8 cellular contexts compared by ENCODE assay signal in the genomic region with DNA sequence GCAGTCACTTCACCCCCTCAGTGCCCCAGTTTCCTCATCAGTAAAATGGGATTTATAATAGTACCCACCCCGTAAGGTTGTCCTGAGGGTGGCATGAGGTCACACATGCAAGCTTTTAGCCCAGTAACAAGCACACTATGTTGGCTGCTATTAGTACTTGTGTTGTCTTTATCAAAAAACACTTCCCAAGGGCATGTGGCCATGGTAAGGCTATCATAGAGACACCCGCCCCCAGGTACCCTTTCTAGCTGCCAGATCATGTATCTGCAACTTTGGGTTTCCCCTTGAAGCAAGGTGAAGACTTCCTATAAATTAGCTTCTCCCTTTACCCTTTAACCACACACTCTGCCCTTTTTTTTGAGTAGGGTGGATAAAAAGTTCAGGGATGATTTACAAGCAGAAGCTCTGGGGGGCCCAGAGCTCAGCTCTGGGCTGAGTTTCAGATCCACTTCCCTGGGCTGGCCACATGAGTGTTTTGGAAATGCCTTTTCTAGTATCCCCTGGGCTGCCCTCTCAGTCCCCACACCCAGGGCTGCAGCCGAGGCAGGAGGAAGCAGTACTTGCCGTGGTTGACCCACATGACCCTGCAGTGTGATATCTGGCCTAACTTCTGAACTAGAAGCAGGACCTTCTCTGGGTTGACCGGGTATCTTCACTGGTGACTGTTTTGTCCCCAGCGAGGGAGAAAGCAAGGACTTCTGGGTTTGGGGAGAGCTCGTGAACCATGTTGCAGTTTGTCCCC. TPM values are rescaled to one million over a fixed set of nuclear protein-coding genes. Genes with fewer than 3 reads are reported as not detected.
A peak's percentile ranks its signal among the peaks of the same experiment; 100 is the strongest.
DNase-seq lines count a peak whose midpoint lies in the region; ATAC-seq and TF ChIP-seq lines count a peak whose summit lies in the region.

No MANE protein-coding gene starts in this region.

- H3K9me3 ChIP-seq in tibial nerve (no peaks in the 10 kb centered on the region), WERI-Rb-1 (ENCODE audit: severe bottlenecking) (no peaks in the 10 kb centered on the region), testis (no peaks in the 10 kb centered on the region)

- no peak for ATAC-seq in activated T-cell treated with anti-CD3 and anti-CD28 coated beads, Interleukin-2, amount 50 U/mL, for 72 hours (replicated peaks in 1 of 2)
- ATAC-seq in GM21447 (IDR thresholded peaks at IDR 0.05; ENCODE audit: unreplicated experiment) = no peak

- H3K27ac Mint-ChIP-seq in activated T-cell treated with anti-CD3 and anti-CD28 coated beads, Interleukin-2, amount 50 U/mL, for 24 hours = peak overlapping the region; percentile 98
- peak overlapping the region; percentile 90 for H3K27ac Mint-ChIP-seq in activated T-cell treated with anti-CD3 and anti-CD28 coated beads, Interleukin-2, amount 50 U/mL, for 72 hours
- H3K27ac Mint-ChIP-seq in immature natural killer cell = peak overlapping the region; percentile 78 to 100 (median 94)

- H3K4me1 ChIP-seq in tibial nerve (peaks cover 0 to 45% (median 26%) of the 10 kb centered on the region in 4 donors), testis (peaks cover 16% of the 10 kb centered on the region)

- intact Hi-C loops in testis (cut with DNase I; ENCODE audit: low total_unique reads) = no loop called here

- H3K27me3 Mint-ChIP-seq in activated T-cell treated with anti-CD3 and anti-CD28 coated beads, Interleukin-2, amount 50 U/mL, for 24 hours = no peaks in the 10 kb centered on the region
- H3K27me3 Mint-ChIP-seq in activated T-cell treated with anti-CD3 and anti-CD28 coated beads, Interleukin-2, amount 50 U/mL, for 72 hours (ENCODE audit: low read depth) = no peaks in the 10 kb centered on the region
- H3K27me3 Mint-ChIP-seq in immature natural killer cell (ENCODE audit: low read depth in 3 of 3) = peaks cover 3 to 8% (median 4%) of the 10 kb centered on the region in 3 donors

- peaks cover 74% of the 10 kb centered on the region for H3K4me1 Mint-ChIP-seq in activated T-cell treated with anti-CD3 and anti-CD28 coated beads, Interleukin-2, amount 50 U/mL, for 24 hours (ENCODE audit: low read depth)
- peaks cover 71% of the 10 kb centered on the region for H3K4me1 Mint-ChIP-seq in activated T-cell treated with anti-CD3 and anti-CD28 coated beads, Interleukin-2, amount 50 U/mL, for 72 hours (ENCODE audit: low read depth)
- peaks cover 71 to 75% of the 10 kb centered on the region in 2 donors for H3K4me1 Mint-ChIP-seq in immature natural killer cell

- no peak for DNase-seq in activated T-cell treated with anti-CD3 and anti-CD28 coated beads, Interleukin-2, amount 50 U/mL, for 24 hours
- DNase-seq in activated T-cell treated with anti-CD3 and anti-CD28 coated beads for 4 hours = no peak
- no peak for DNase-seq in activated T-cell treated with anti-CD3 and anti-CD28 coated beads, Interleukin-2, amount 50 U/mL, for 72 hours
- peak in 1 of 3 donors; percentile 12 for DNase-seq in immature natural killer cell
- DNase-seq in tibial nerve (ENCODE audit: low spot score in 2 of 2) = no peak
- DNase-seq in WERI-Rb-1 = no peak
- DNase-seq in testis = no peak

- H3K36me3 Mint-ChIP-seq in activated T-cell treated with anti-CD3 and anti-CD28 coated beads, Interleukin-2, amount 50 U/mL, for 24 hours (ENCODE audit: low read depth) = peaks cover 68% of the 10 kb centered on the region
- peaks cover 13 to 16% of the 10 kb centered on the region in 2 donors for H3K36me3 Mint-ChIP-seq in activated T-cell treated with anti-CD3 and anti-CD28 coated beads, Interleukin-2, amount 50 U/mL, for 72 hours (ENCODE audit: insufficient read depth in 2 of 2)
- peaks cover 0 to 12% (median 3%) of the 10 kb centered on the region in 3 donors for H3K36me3 Mint-ChIP-seq in immature natural killer cell

- no peak for TF ChIP-seq POLR2A in tibial nerve (IDR thresholded peaks at IDR 0.05)
- TF ChIP-seq POLR2A in testis (IDR thresholded peaks at IDR 0.05) = no peak

- 40 to 55% methylated on average over 7 of the region's 7 CpGs for WGBS in tibial nerve, 2 donors
- WGBS in testis, 2 donors = 70 to 85% methylated on average over 7 of the region's 7 CpGs

- H3K27me3 ChIP-seq in tibial nerve (no peaks in the 10 kb centered on the region), WERI-Rb-1 (ENCODE audit: insufficient read depth, low read depth, severe bottlenecking) (no peaks in the 10 kb centered on the region), testis (no peaks in the 10 kb centered on the region)

- no peak for TF ChIP-seq EP300 in tibial nerve (IDR thresholded peaks at IDR 0.05)

- H3K4me3 Mint-ChIP-seq in activated T-cell treated with anti-CD3 and anti-CD28 coated beads, Interleukin-2, amount 50 U/mL, for 24 hours = peak overlapping the region; percentile 97
- H3K4me3 Mint-ChIP-seq in activated T-cell treated with anti-CD3 and anti-CD28 coated beads, Interleukin-2, amount 50 U/mL, for 72 hours = peak overlapping the region; percentile 91 to 94
- H3K4me3 Mint-ChIP-seq in immature natural killer cell = peak overlapping the region; percentile 86 to 93 (median 90)

- peak overlapping the region in 3 of 4 donors; percentile 4 to 28 (median 8) for H3K27ac ChIP-seq in tibial nerve
- H3K27ac ChIP-seq in WERI-Rb-1 = no peak overlapping the region
- no peak overlapping the region for H3K27ac ChIP-seq in testis

- no peaks in the 10 kb centered on the region for H3K9me3 Mint-ChIP-seq in activated T-cell treated with anti-CD3 and anti-CD28 coated beads, Interleukin-2, amount 50 U/mL, for 24 hours
- no peaks in the 10 kb centered on the region for H3K9me3 Mint-ChIP-seq in activated T-cell treated with anti-CD3 and anti-CD28 coated beads, Interleukin-2, amount 50 U/mL, for 72 hours
- H3K9me3 Mint-ChIP-seq in immature natural killer cell = no peaks in the 10 kb centered on the region

- H3K36me3 ChIP-seq in tibial nerve = peaks cover 0 to 38% (median 6%) of the 10 kb centered on the region in 3 donors
- peaks cover 40% of the 10 kb centered on the region for H3K36me3 ChIP-seq in WERI-Rb-1
- no peaks in the 10 kb centered on the region for H3K36me3 ChIP-seq in testis (ENCODE audit: low read depth, missing control alignments)

- H3K4me3 ChIP-seq in tibial nerve (no peak overlapping the region), WERI-Rb-1 (ENCODE audit: low read depth, low read length) (no peak overlapping the region), testis (no peak overlapping the region)

- no peak for TF ChIP-seq CTCF in tibial nerve (IDR thresholded peaks at IDR 0.05)
- TF ChIP-seq CTCF in WERI-Rb-1 (IDR thresholded peaks at IDR 0.05; ENCODE audit: low read depth, low read length) = no peak
- no peak for TF ChIP-seq CTCF in testis (IDR thresholded peaks at IDR 0.05)

RNA-seq across cellular contexts. Expression of gene ZDHHC18, which starts 2.0 kb away (rescaled TPM):
- total RNA-seq in activated T-cell treated with anti-CD3 and anti-CD28 coated beads, Interleukin-2, amount 50 U/mL, for 72 hours = 10 to 100 TPM; 64.4 to 80.2 TPM
- polyA plus RNA-seq in immature natural killer cell (1 to 10 TPM; 7.3 to 8.8 (median 7.8) TPM), testis (ENCODE audit: insufficient read depth, low read depth, low replicate concordance) (17.9 TPM)
- total RNA-seq in tibial nerve (10 to 100 TPM in 2 of 4 donors, 1 to 10 TPM in 2; 9.2 to 13.5 (median 10.0) TPM), testis (10 to 100 TPM; 20.6 to 30.7 TPM)

RNA-seq across cellular contexts. Expression of gene SFN, which starts 34.4 kb away (rescaled TPM):
- 1 to 10 TPM in 1 of 2 donors, under 1 TPM in 1; 0.86 to 2.2 TPM for total RNA-seq in activated T-cell treated with anti-CD3 and anti-CD28 coated beads, Interleukin-2, amount 50 U/mL, for 72 hours
- not detected for polyA plus RNA-seq in immature natural killer cell
- not detected for total RNA-seq in tibial nerve
- under 1 TPM in 1 of 2 donors, not detected in 1; 0.31 TPM for total RNA-seq in testis
- polyA plus RNA-seq in testis (ENCODE audit: insufficient read depth, low read depth, low replicate concordance) = 0.41 TPM

RNA-seq across cellular contexts. Expression of gene PIGV, which starts 40.8 kb away (rescaled TPM):
- total RNA-seq in activated T-cell treated with anti-CD3 and anti-CD28 coated beads, Interleukin-2, amount 50 U/mL, for 72 hours = 10 to 100 TPM; 19.4 to 20.0 TPM
- 10 to 100 TPM in 2 of 3 donors, 1 to 10 TPM in 1; 9.8 to 20.0 (median 13.7) TPM for polyA plus RNA-seq in immature natural killer cell
- total RNA-seq in tibial nerve = 10 to 100 TPM in 3 of 4 donors, 1 to 10 TPM in 1; 9.3 to 22.2 (median 17.6) TPM
- total RNA-seq in testis = 10 to 100 TPM; 47.6 to 52.5 TPM
- 101 TPM for polyA plus RNA-seq in testis (ENCODE audit: insufficient read depth, low read depth, low replicate concordance)

Comparison
In these comparisons a context has a peak if more than half of its experiments do, and no peak if none do; other contexts are left out.
1. H3K27ac ChIP-seq: peak in tibial nerve (3 of 4); none in WERI-Rb-1 (single experiment) and testis (0 of 2).
2. Peak in every context shown above with its lines, with median percentiles within 50 percentile points of each other: H3K27ac Mint-ChIP-seq and H3K4me3 Mint-ChIP-seq.